In genomic region chr6:42316390-42316970, GRCh38 we compare ENCODE assay signal across 10 cellular contexts.
DNase-seq lines count a peak whose midpoint lies in the region; ATAC-seq and TF ChIP-seq lines count a peak whose summit lies in the region.
"Had no signal": no experiment of that assay in that cellular context is flagged by ENCODE, and none has a peak within 500 bp of the region (broad histone marks: within the 10 kb centered on the region; RNA-seq: fewer than 3 reads in every experiment).

No MANE protein-coding gene starts in this region.

- no peaks in the 10 kb centered on the region for H3K36me3 ChIP-seq in hepatocyte (replicated peaks; ENCODE audit: insufficient read depth, low read depth)

- H3K27me3 ChIP-seq in hepatocyte = no peaks in the 10 kb centered on the region

- CTCF ChIA-PET in activated naive CD4-positive, alpha-beta T cell treated with anti-CD3 and anti-CD28 coated beads for 36 hours (lab: Charles Lee) = interaction anchor here (1.2 to 1.6 kb wide), 2 partner anchors 62 to 231 kb away, joined by 3 to 5 read pairs; no protein-coding TSS in a partner anchor

- H3K4me2 ChIP-seq in hepatocyte = peak overlapping the region; percentile 10

- TF ChIP-seq CTCF in hepatocyte (IDR thresholded peaks at IDR 0.05; ENCODE audit: poor library complexity) (no peak), type B pancreatic cell (conservative IDR thresholded peaks at IDR 0.05) (no peak)

- no peaks in the 10 kb centered on the region for H3K9me2 ChIP-seq in hepatocyte (replicated peaks; ENCODE audit: insufficient read depth)

- peak overlapping the region; percentile 80 for H3K27ac ChIP-seq in hepatocyte

- peaks cover 22% of the 10 kb centered on the region for H3K4me1 ChIP-seq in hepatocyte (ENCODE audit: insufficient read depth)

- no peak overlapping the region for H2AFZ ChIP-seq in hepatocyte

- WGBS in hepatocyte (ENCODE audit: low lambda C conversion rate, missing lambda C conversion rate) = 47% methylated on average over 3 of the region's 3 CpGs

- H3K36me3 Mint-ChIP-seq in activated naive CD4-positive, alpha-beta T cell treated with anti-CD3 and anti-CD28 coated beads, Interleukin-2, amount 50 U/mL, for 72 hours = peaks cover 0 to 16% of the 10 kb centered on the region in 2 donors
- no peaks in the 10 kb centered on the region for H3K36me3 Mint-ChIP-seq in activated naive CD4-positive, alpha-beta T cell treated with anti-CD3 and anti-CD28 coated beads for 36 hours (ENCODE audit: low read depth)
- H3K36me3 Mint-ChIP-seq in type B pancreatic cell = no peaks in the 10 kb centered on the region

- no peaks in the 10 kb centered on the region for H3K27me3 Mint-ChIP-seq in activated naive CD4-positive, alpha-beta T cell treated with anti-CD3 and anti-CD28 coated beads for 36 hours (ENCODE audit: low read depth)
- H3K27me3 Mint-ChIP-seq in type B pancreatic cell = no peaks in the 10 kb centered on the region

- H3K9me3 ChIP-seq in hepatocyte (ENCODE audit: low read depth) = no peaks in the 10 kb centered on the region

- H3K9me3 Mint-ChIP-seq in activated naive CD4-positive, alpha-beta T cell treated with anti-CD3 and anti-CD28 coated beads, Interleukin-2, amount 50 U/mL, for 72 hours = no peaks in the 10 kb centered on the region
- no peaks in the 10 kb centered on the region for H3K9me3 Mint-ChIP-seq in activated naive CD4-positive, alpha-beta T cell treated with anti-CD3 and anti-CD28 coated beads for 36 hours
- H3K9me3 Mint-ChIP-seq in type B pancreatic cell = no peaks in the 10 kb centered on the region

- no peak for DNase-seq in activated naive CD4-positive, alpha-beta T cell treated with anti-CD3 and anti-CD28 coated beads, Interleukin-2, amount 50 U/mL, for 72 hours (ENCODE audit: low spot score in 2 of 2)
- DNase-seq in activated naive CD4-positive, alpha-beta T cell treated with anti-CD3 and anti-CD28 coated beads for 36 hours = no peak
- DNase-seq in T1000 (lab: John Stamatoyannopoulos, UW) = peak; percentile 34
- peak; percentile 41 for DNase-seq in hepatocyte (ENCODE audit: low spot score)
- no peak for DNase-seq in type B pancreatic cell (ENCODE audit: extremely low spot score, unreplicated experiment)
- DNase-seq in HuH-7 (ENCODE audit: low spot score) = no peak
- no peak for DNase-seq in DMS114 treated with DMSO at 0.1 percent for 48 hours (lab: John Stamatoyannopoulos, UW; ENCODE audit: unreplicated experiment)
- DNase-seq: activated gamma-delta T cell, DMS153 had no signal

- H3K4me3 Mint-ChIP-seq in activated naive CD4-positive, alpha-beta T cell treated with anti-CD3 and anti-CD28 coated beads for 36 hours = no peak overlapping the region
- no peak overlapping the region for H3K4me3 Mint-ChIP-seq in type B pancreatic cell

- no peak overlapping the region for H3K4me3 ChIP-seq in hepatocyte

- H3K79me2 ChIP-seq in hepatocyte = peaks cover 8% of the 10 kb centered on the region

- no peaks in the 10 kb centered on the region for H4K20me1 ChIP-seq in hepatocyte (ENCODE audit: insufficient read depth, poor library complexity, severe bottlenecking)

- peaks cover 51% of the 10 kb centered on the region for H3K4me1 Mint-ChIP-seq in activated naive CD4-positive, alpha-beta T cell treated with anti-CD3 and anti-CD28 coated beads for 36 hours (ENCODE audit: low read depth)
- peaks cover 20% of the 10 kb centered on the region for H3K4me1 Mint-ChIP-seq in type B pancreatic cell (ENCODE audit: unreplicated experiment)

- peak; percentile 14 to 30 for ATAC-seq in activated naive CD4-positive, alpha-beta T cell treated with anti-CD3 and anti-CD28 coated beads, Interleukin-2, amount 50 U/mL, for 72 hours
- ATAC-seq in GM19397 (IDR thresholded peaks at IDR 0.05; ENCODE audit: unreplicated experiment) = no peak

- intact Hi-C loops in activated naive CD4-positive, alpha-beta T cell treated with anti-CD3 and anti-CD28 coated beads for 36 hours (cut with micrococcal nuclease) = no loop called here

- H3K27ac Mint-ChIP-seq in activated naive CD4-positive, alpha-beta T cell treated with anti-CD3 and anti-CD28 coated beads, Interleukin-2, amount 50 U/mL, for 72 hours = peak overlapping the region; percentile 41 to 79
- no peak overlapping the region for H3K27ac Mint-ChIP-seq in activated naive CD4-positive, alpha-beta T cell treated with anti-CD3 and anti-CD28 coated beads for 36 hours
- H3K27ac Mint-ChIP-seq in type B pancreatic cell = peak overlapping the region; percentile 28

Comparison
In these comparisons a context has a peak if more than half of its experiments do, and no peak if none do; other contexts are left out.
1. DNase-seq: peak in T1000 (single experiment) and hepatocyte (single experiment); none in activated naive CD4-positive, alpha-beta T cell treated with anti-CD3 and anti-CD28 coated beads, Interleukin-2, amount 50 U/mL, for 72 hours (0 of 2), activated naive CD4-positive, alpha-beta T cell treated with anti-CD3 and anti-CD28 coated beads for 36 hours (single experiment), type B pancreatic cell (single experiment), HuH-7 (single experiment) and DMS114 treated with DMSO at 0.1 percent for 48 hours (single experiment).